Comparison of ENCODE assay signal across 1 cellular context in genomic region chr10:124379609-124380193, GRCh38.
A peak's percentile ranks its signal among the peaks of the same experiment; 100 is the strongest.
TF ChIP-seq lines count a peak whose summit lies in the region.

No MANE protein-coding gene starts in this region.

TF ChIP-seq in HepG2, 621 proteins besides CTCF, POLR2A, EP300 and RAD21:
- TF ChIP-seq MAFK (conservative IDR thresholded peaks at IDR 0.05 in 1 of 2, IDR thresholded peaks at IDR 0.05 in 1 of 2; ENCODE audit: low read length in 2 of 2) (peak; percentile 41 to 54; a peak in 3 of 4 replicates), MAFF (IDR thresholded peaks at IDR 0.05; ENCODE audit: low read depth, low read length) (peak; percentile 33; the same call in 1 of the 2 replicates), FUBP1 (CRISPR knock-in tag; IDR thresholded peaks at IDR 0.05; ENCODE audit: borderline replicate concordance) (no peak)
